ENCODE assay signal across 1 cellular context in genomic region chr2:231667497-231667896, GRCh38.
TF ChIP-seq lines count a peak whose summit lies in the region.

No MANE protein-coding gene starts in this region.

TF ChIP-seq in GM23338, 12 proteins besides CTCF, POLR2A, EP300 and RAD21 (continued from another document):
- TF ChIP-seq, protein P1, sequence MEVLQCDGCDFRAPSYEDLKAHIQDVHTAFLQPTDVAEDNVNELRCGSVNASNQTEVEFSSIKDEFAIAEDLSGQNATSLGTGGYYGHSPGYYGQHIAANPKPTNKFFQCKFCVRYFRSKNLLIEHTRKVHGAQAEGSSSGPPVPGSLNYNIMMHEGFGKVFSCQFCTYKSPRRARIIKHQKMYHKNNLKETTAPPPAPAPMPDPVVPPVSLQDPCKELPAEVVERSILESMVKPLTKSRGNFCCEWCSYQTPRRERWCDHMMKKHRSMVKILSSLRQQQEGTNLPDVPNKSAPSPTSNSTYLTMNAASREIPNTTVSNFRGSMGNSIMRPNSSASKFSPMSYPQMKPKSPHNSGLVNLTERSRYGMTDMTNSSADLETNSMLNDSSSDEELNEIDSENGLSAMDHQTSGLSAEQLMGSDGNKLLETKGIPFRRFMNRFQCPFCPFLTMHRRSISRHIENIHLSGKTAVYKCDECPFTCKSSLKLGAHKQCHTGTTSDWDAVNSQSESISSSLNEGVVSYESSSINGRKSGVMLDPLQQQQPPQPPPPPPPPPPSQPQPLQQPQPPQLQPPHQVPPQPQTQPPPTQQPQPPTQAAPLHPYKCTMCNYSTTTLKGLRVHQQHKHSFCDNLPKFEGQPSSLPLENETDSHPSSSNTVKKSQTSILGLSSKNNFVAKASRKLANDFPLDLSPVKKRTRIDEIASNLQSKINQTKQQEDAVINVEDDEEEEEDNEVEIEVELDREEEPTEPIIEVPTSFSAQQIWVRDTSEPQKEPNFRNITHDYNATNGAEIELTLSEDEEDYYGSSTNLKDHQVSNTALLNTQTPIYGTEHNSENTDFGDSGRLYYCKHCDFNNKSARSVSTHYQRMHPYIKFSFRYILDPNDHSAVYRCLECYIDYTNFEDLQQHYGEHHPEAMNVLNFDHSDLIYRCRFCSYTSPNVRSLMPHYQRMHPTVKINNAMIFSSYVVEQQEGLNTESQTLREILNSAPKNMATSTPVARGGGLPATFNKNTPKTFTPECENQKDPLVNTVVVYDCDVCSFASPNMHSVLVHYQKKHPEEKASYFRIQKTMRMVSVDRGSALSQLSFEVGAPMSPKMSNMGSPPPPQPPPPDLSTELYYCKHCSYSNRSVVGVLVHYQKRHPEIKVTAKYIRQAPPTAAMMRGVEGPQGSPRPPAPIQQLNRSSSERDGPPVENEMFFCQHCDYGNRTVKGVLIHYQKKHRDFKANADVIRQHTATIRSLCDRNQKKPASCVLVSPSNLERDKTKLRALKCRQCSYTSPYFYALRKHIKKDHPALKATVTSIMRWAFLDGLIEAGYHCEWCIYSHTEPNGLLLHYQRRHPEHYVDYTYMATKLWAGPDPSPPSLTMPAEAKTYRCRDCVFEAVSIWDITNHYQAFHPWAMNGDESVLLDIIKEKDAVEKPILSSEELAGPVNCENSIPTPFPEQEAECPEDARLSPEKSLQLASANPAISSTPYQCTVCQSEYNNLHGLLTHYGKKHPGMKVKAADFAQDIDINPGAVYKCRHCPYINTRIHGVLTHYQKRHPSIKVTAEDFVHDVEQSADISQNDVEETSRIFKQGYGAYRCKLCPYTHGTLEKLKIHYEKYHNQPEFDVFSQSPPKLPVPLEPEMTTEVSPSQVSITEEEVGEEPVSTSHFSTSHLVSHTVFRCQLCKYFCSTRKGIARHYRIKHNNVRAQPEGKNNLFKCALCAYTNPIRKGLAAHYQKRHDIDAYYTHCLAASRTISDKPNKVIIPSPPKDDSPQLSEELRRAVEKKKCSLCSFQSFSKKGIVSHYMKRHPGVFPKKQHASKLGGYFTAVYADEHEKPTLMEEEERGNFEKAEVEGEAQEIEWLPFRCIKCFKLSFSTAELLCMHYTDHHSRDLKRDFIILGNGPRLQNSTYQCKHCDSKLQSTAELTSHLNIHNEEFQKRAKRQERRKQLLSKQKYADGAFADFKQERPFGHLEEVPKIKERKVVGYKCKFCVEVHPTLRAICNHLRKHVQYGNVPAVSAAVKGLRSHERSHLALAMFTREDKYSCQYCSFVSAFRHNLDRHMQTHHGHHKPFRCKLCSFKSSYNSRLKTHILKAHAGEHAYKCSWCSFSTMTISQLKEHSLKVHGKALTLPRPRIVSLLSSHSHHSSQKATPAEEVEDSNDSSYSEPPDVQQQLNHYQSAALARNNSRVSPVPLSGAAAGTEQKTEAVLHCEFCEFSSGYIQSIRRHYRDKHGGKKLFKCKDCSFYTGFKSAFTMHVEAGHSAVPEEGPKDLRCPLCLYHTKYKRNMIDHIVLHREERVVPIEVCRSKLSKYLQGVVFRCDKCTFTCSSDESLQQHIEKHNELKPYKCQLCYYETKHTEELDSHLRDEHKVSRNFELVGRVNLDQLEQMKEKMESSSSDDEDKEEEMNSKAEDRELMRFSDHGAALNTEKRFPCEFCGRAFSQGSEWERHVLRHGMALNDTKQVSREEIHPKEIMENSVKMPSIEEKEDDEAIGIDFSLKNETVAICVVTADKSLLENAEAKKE (CRISPR knock-in tag; IDR thresholded peaks at IDR 0.05), result no peak
- no peak for TF ChIP-seq EZH2phosphoT487 (IDR thresholded peaks at IDR 0.05; ENCODE audit: unreplicated experiment)
- TF ChIP-seq CREB1 (CRISPR knock-in tag; IDR thresholded peaks at IDR 0.05; ENCODE audit: low read depth), result no peak
- TF ChIP-seq ZNF114 (CRISPR knock-in tag; IDR thresholded peaks at IDR 0.05), result no peak
- TF ChIP-seq ZNF331 (CRISPR knock-in tag; IDR thresholded peaks at IDR 0.05; ENCODE audit: low read depth), result no peak
- TF ChIP-seq EZH2 (IDR thresholded peaks at IDR 0.05; ENCODE audit: low read depth, unreplicated experiment), result no peak
- no peak for TF ChIP-seq JUNB (IDR thresholded peaks at IDR 0.05; ENCODE audit: unreplicated experiment)
- TF ChIP-seq POLR2AphosphoS5 (IDR thresholded peaks at IDR 0.05; ENCODE audit: low read depth), result no peak
- no peak for TF ChIP-seq NANOG (IDR thresholded peaks at IDR 0.05; ENCODE audit: borderline replicate concordance)
- TF ChIP-seq, protein P2, sequence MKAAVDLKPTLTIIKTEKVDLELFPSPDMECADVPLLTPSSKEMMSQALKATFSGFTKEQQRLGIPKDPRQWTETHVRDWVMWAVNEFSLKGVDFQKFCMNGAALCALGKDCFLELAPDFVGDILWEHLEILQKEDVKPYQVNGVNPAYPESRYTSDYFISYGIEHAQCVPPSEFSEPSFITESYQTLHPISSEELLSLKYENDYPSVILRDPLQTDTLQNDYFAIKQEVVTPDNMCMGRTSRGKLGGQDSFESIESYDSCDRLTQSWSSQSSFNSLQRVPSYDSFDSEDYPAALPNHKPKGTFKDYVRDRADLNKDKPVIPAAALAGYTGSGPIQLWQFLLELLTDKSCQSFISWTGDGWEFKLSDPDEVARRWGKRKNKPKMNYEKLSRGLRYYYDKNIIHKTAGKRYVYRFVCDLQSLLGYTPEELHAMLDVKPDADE (IDR thresholded peaks at IDR 0.05), result no peak
- TF ChIP-seq STAT1 (IDR thresholded peaks at IDR 0.05; ENCODE audit: unreplicated experiment), result no peak
